Comparison of ENCODE assay signal across 8 cellular contexts in genomic region chr11:126989942-126990715, GRCh38. TPM values are rescaled to one million over a fixed set of nuclear protein-coding genes. Genes with fewer than 3 reads are reported as not detected.
DNase-seq lines count a peak whose midpoint lies in the region; ATAC-seq and TF ChIP-seq lines count a peak whose summit lies in the region.

No MANE protein-coding gene starts in this region.

- H3K27me3 Mint-ChIP-seq in activated CD4-positive, alpha-beta memory T cell treated with anti-CD3 and anti-CD28 coated beads for 36 hours = peaks cover 12% of the 10 kb centered on the region
- H3K27me3 Mint-ChIP-seq in effector memory CD8-positive, alpha-beta T cell = peaks cover 24 to 73% of the 10 kb centered on the region in 2 donors

- H2BK120ac ChIP-seq in mesenchymal stem cell (ENCODE audit: low read depth, low read length) = no peak overlapping the region

- peak overlapping the region; percentile 96 for H2AK5ac ChIP-seq in mesenchymal stem cell (ENCODE audit: low read length, severe bottlenecking)

- no peaks in the 10 kb centered on the region for H3K36me3 Mint-ChIP-seq in activated CD4-positive, alpha-beta memory T cell treated with anti-CD3 and anti-CD28 coated beads for 36 hours
- no peaks in the 10 kb centered on the region for H3K36me3 Mint-ChIP-seq in effector memory CD8-positive, alpha-beta T cell (ENCODE audit: insufficient read depth)

- H2BK15ac ChIP-seq in mesenchymal stem cell (ENCODE audit: low read depth, poor library complexity, severe bottlenecking) = no peak overlapping the region

- peaks cover 20% of the 10 kb centered on the region for H3K4me1 ChIP-seq in mesenchymal stem cell (ENCODE audit: control insufficient read depth, insufficient read depth, low read depth, low read length)

- H3K4ac ChIP-seq in mesenchymal stem cell (ENCODE audit: low read depth in 1 of 2, low read length in 2 of 2) = no peak overlapping the region

- H3K36me3 ChIP-seq in mesenchymal stem cell (ENCODE audit: control insufficient read depth in 1 of 2, insufficient read depth in 2 of 2, low read depth in 1 of 2, low read length in 2 of 2) = no peaks in the 10 kb centered on the region

- H3K4me3 ChIP-seq in AG10803 (ENCODE audit: low read length) (peak overlapping the region; percentile 50), mesenchymal stem cell (ENCODE audit: insufficient read depth in 1 of 2, low read depth in 1 of 2, low read length in 2 of 2) (peak overlapping the region in 1 of 2 experiments; percentile 49)

- H4K8ac ChIP-seq in mesenchymal stem cell (ENCODE audit: low read length) = no peak overlapping the region

- no peak overlapping the region for H3K4me3 Mint-ChIP-seq in activated CD4-positive, alpha-beta memory T cell treated with anti-CD3 and anti-CD28 coated beads for 36 hours
- no peak overlapping the region for H3K4me3 Mint-ChIP-seq in effector memory CD8-positive, alpha-beta T cell

- POLR2A ChIA-PET in activated CD4-positive, alpha-beta memory T cell treated with anti-CD3 and anti-CD28 coated beads for 36 hours (lab: Charles Lee) = no interaction called here

- no peaks in the 10 kb centered on the region for H3K27me3 ChIP-seq in mesenchymal stem cell (ENCODE audit: control insufficient read depth in 1 of 2, insufficient read depth in 1 of 2, low read length in 2 of 2)

- H3K9ac ChIP-seq in mesenchymal stem cell (ENCODE audit: low read length) = peak overlapping the region; percentile 74

- H3K4me1 Mint-ChIP-seq in activated CD4-positive, alpha-beta memory T cell treated with anti-CD3 and anti-CD28 coated beads for 36 hours (ENCODE audit: low read depth) = no peaks in the 10 kb centered on the region
- peaks cover 0 to 2% of the 10 kb centered on the region in 2 donors for H3K4me1 Mint-ChIP-seq in effector memory CD8-positive, alpha-beta T cell (ENCODE audit: low read depth in 2 of 2)

- peak overlapping the region; percentile 59 for H3K4me2 ChIP-seq in mesenchymal stem cell (ENCODE audit: low read length, poor library complexity, severe bottlenecking)

- H3K27ac ChIP-seq in mesenchymal stem cell (ENCODE audit: low read length, poor library complexity, severe bottlenecking) = peak overlapping the region; percentile 100

- no peaks in the 10 kb centered on the region for H3K9me3 Mint-ChIP-seq in activated CD4-positive, alpha-beta memory T cell treated with anti-CD3 and anti-CD28 coated beads for 36 hours
- H3K9me3 Mint-ChIP-seq in effector memory CD8-positive, alpha-beta T cell = no peaks in the 10 kb centered on the region

- intact Hi-C loops in activated CD4-positive, alpha-beta memory T cell treated with anti-CD3 and anti-CD28 coated beads for 36 hours (cut with micrococcal nuclease) = loop anchor here (1.0 kb wide), 2 partner anchors 274 to 549 kb away; no protein-coding TSS in a partner anchor

- CTCF ChIA-PET in activated CD4-positive, alpha-beta memory T cell treated with anti-CD3 and anti-CD28 coated beads for 36 hours (lab: Charles Lee) = interaction anchor here (0.6 to 3.8 kb wide), 11 partner anchors 10 to 550 kb away, joined by 3 to 30 read pairs (median 4); partner anchors contain the start of gene KIRREL3

- no peak overlapping the region for H3K18ac ChIP-seq in mesenchymal stem cell (ENCODE audit: low read depth in 1 of 2, low read length in 2 of 2)

- no peak overlapping the region for H2BK12ac ChIP-seq in mesenchymal stem cell (ENCODE audit: low read length in 2 of 2)

- no peak overlapping the region for H3K23ac ChIP-seq in mesenchymal stem cell (ENCODE audit: low read length in 2 of 2)

- no peak overlapping the region for H2AFZ ChIP-seq in mesenchymal stem cell (ENCODE audit: low read depth, low read length)

- H3K14ac ChIP-seq in mesenchymal stem cell (ENCODE audit: low read length in 2 of 2) = no peak overlapping the region

- ATAC-seq in GM18868 (IDR thresholded peaks at IDR 0.05; ENCODE audit: unreplicated experiment) = peak; percentile 89
- peak; percentile 79 for ATAC-seq in HG03280 (IDR thresholded peaks at IDR 0.05; ENCODE audit: unreplicated experiment)
- ATAC-seq in effector memory CD8-positive, alpha-beta T cell (replicated peaks) = peak; percentile 50

- H3K27ac Mint-ChIP-seq in activated CD4-positive, alpha-beta memory T cell treated with anti-CD3 and anti-CD28 coated beads for 36 hours = no peak overlapping the region
- H3K27ac Mint-ChIP-seq in effector memory CD8-positive, alpha-beta T cell = no peak overlapping the region

- H3K9me3 ChIP-seq in mesenchymal stem cell (ENCODE audit: control insufficient read depth, low read length) = no peaks in the 10 kb centered on the region

- peak; percentile 79 for DNase-seq in AG10803 (ENCODE audit: low read depth)
- DNase-seq in NCI-H510A treated with DMSO at 0.1 percent for 48 hours (lab: John Stamatoyannopoulos, UW) = peak; percentile 94
- DNase-seq in activated CD4-positive, alpha-beta memory T cell treated with anti-CD3 and anti-CD28 coated beads for 36 hours = peak; percentile 68
- DNase-seq in effector memory CD8-positive, alpha-beta T cell = peak; percentile 24 to 36 (median 26)
- peak; percentile 48 for DNase-seq in mesenchymal stem cell
- DNase-seq in stimulated activated CD8-positive, alpha-beta memory T cell treated with anti-CD3 and anti-CD28 coated beads, Interleukin-2, amount 100 ng/mL, for 1 hour (ENCODE audit: low read depth in 2 of 2) = peak; percentile 4 to 6

- no peak overlapping the region for H2BK5ac ChIP-seq in mesenchymal stem cell (ENCODE audit: low read depth, low read length, poor library complexity, severe bottlenecking)

- no peak overlapping the region for H4K91ac ChIP-seq in mesenchymal stem cell (ENCODE audit: low read length)

- WGBS in mesenchymal stem cell = 27% methylated on average over 22 of the region's 22 CpGs

- peaks cover 31% of the 10 kb centered on the region for H3K79me1 ChIP-seq in mesenchymal stem cell (replicated peaks; ENCODE audit: low read length, poor library complexity, severe bottlenecking)

- TF ChIP-seq CTCF in AG10803 (conservative IDR thresholded peaks at IDR 0.05; ENCODE audit: low read length) = peak; percentile 98

RNA-seq across cellular contexts. Expression of gene KIRREL3, which starts 10.4 kb away (rescaled TPM):
- not detected for total RNA-seq in activated CD4-positive, alpha-beta memory T cell treated with anti-CD3 and anti-CD28 coated beads for 36 hours
- polyA plus RNA-seq in mesenchymal stem cell (2013, experiment 1 of 2) = 0.04 TPM
- 0.04 TPM for polyA plus RNA-seq in mesenchymal stem cell (2013, experiment 2 of 2)

Comparison
In these comparisons a context has a peak if more than half of its experiments do, and no peak if none do; other contexts are left out.
1. DNase-seq: peak in every context shown above with its lines; median percentile 94 in NCI-H510A treated with DMSO at 0.1 percent for 48 hours; 79 in AG10803; 68 in activated CD4-positive, alpha-beta memory T cell treated with anti-CD3 and anti-CD28 coated beads for 36 hours; 48 in mesenchymal stem cell; 26 in effector memory CD8-positive, alpha-beta T cell; 5 in stimulated activated CD8-positive, alpha-beta memory T cell treated with anti-CD3 and anti-CD28 coated beads, Interleukin-2, amount 100 ng/mL, for 1 hour.